ENCODE assay signal across 1 cellular context in genomic region chr10:75208177-75208576, GRCh38.
TF ChIP-seq lines count a peak whose summit lies in the region.

No MANE protein-coding gene starts in this region.

TF ChIP-seq in K562, 482 proteins besides CTCF, POLR2A, EP300 and RAD21 (continued from another document):
- TF ChIP-seq, protein P1, sequence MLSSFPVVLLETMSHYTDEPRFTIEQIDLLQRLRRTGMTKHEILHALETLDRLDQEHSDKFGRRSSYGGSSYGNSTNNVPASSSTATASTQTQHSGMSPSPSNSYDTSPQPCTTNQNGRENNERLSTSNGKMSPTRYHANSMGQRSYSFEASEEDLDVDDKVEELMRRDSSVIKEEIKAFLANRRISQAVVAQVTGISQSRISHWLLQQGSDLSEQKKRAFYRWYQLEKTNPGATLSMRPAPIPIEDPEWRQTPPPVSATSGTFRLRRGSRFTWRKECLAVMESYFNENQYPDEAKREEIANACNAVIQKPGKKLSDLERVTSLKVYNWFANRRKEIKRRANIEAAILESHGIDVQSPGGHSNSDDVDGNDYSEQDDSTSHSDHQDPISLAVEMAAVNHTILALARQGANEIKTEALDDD (IDR thresholded peaks at IDR 0.05), result no peak
- no peak for TF ChIP-seq RBM39 (optimal IDR thresholded peaks at IDR 0.05; ENCODE audit: low read depth, low read length)
- TF ChIP-seq NUFIP1 (IDR thresholded peaks at IDR 0.05; ENCODE audit: partially characterized antibody), result peak; percentile 45
- TF ChIP-seq NFE2 (IDR thresholded peaks at IDR 0.05; ENCODE audit: low read depth), result peak; percentile 25; the same call in 1 of the 2 replicates
- TF ChIP-seq TAF7 (tag; IDR thresholded peaks at IDR 0.05), result no peak
- TF ChIP-seq, protein P2, sequence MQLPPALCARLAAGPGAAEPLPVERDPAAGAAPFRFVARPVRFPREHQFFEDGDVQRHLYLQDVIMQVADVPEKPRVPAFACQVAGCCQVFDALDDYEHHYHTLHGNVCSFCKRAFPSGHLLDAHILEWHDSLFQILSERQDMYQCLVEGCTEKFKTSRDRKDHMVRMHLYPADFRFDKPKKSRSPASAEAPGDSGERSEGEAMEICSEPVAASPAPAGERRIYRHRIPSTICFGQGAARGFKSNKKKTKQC (CRISPR knock-in tag; IDR thresholded peaks at IDR 0.05), result no peak
- TF ChIP-seq ZNF384 (IDR thresholded peaks at IDR 0.05; ENCODE audit: low read depth, low read length), result no peak
- no peak for TF ChIP-seq NONO (IDR thresholded peaks at IDR 0.05; ENCODE audit: low read depth in 2 of 2, low read length in 1 of 2)
- TF ChIP-seq NRF1 (conservative IDR thresholded peaks at IDR 0.05 in 1 of 2, IDR thresholded peaks at IDR 0.05 in 1 of 2), result peak in 1 of 2 experiments; percentile 18; a peak in 1 of 4 replicates
- TF ChIP-seq HBP1 (CRISPR knock-in tag; IDR thresholded peaks at IDR 0.05), result no peak
- no peak for TF ChIP-seq LEF1 (IDR thresholded peaks at IDR 0.05)
- TF ChIP-seq DPF2 (IDR thresholded peaks at IDR 0.05), result peak; percentile 53; the same call in 1 of the 2 replicates
- TF ChIP-seq, protein P3, sequence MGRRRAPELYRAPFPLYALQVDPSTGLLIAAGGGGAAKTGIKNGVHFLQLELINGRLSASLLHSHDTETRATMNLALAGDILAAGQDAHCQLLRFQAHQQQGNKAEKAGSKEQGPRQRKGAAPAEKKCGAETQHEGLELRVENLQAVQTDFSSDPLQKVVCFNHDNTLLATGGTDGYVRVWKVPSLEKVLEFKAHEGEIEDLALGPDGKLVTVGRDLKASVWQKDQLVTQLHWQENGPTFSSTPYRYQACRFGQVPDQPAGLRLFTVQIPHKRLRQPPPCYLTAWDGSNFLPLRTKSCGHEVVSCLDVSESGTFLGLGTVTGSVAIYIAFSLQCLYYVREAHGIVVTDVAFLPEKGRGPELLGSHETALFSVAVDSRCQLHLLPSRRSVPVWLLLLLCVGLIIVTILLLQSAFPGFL (CRISPR knock-in tag; IDR thresholded peaks at IDR 0.05), result no peak
